ENCODE assay signal across 9 cellular contexts in the genomic region with DNA sequence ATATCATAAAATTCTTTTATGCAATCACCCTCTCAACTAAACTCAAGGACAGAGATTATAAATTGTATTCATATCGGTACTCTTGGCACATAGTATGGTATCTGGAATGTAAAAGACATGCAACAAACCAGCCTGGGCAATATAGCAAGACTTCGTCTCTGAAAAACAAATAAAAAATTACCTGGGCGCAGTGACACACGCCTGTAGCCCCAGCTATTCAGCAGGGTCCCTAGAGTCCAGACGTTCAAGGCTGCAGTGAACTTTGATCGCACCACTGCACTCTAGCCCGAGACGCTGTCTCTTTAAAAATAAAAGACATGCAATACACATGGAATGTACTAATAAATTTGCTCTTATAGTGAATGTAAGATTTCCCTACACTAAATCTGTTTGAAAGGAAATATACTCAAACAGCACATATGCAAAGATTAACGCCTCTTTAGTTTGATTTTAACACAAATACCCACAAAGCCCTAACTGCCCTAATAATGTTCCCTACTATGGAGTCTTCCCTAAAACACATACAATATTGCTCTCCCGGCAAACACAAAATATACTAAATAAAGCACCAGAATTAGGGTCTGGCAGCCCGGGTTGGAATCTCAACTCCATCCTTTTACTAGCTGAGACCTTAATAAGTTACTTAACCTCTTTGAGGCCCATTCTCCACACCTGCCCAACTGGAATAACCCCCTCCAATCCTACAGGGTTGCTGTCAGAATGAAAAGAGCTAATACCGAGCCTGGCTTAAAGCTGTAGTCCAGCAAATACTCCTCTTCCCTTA. TPM values are rescaled to one million over a fixed set of nuclear protein-coding genes. Genes with fewer than 3 reads are reported as not detected.
A peak's percentile ranks its signal among the peaks of the same experiment; 100 is the strongest.
DNase-seq lines count a peak whose midpoint lies in the region; ATAC-seq, FAIRE-seq and TF ChIP-seq lines count a peak whose summit lies in the region.
"Had no signal": no experiment of that assay in that cellular context is flagged by ENCODE, and none has a peak within 500 bp of the region (broad histone marks: within the 10 kb centered on the region; RNA-seq: fewer than 3 reads in every experiment).

No MANE protein-coding gene starts in this region.

- H3K9me3 Mint-ChIP-seq in activated CD8-positive, alpha-beta memory T cell treated with anti-CD3 and anti-CD28 coated beads, Interleukin-2, amount 10 ng/mL, durations not matched to agents 7 days and 5 days (ENCODE audit: low read depth), result no peaks in the 10 kb centered on the region
- H3K9me3 Mint-ChIP-seq in activated naive CD8-positive, alpha-beta T cell treated with anti-CD3 and anti-CD28 coated beads for 36 hours, result peaks cover 11% of the 10 kb centered on the region

- H3K36me3 ChIP-seq in kidney (ENCODE audit: control insufficient read depth in 1 of 2, insufficient read depth in 2 of 2, low read length in 2 of 2), result peaks cover 0 to 2% of the 10 kb centered on the region in 2 donors
- H3K36me3 ChIP-seq in tibial artery, result no peaks in the 10 kb centered on the region

- H3K4me3 ChIP-seq in kidney (ENCODE audit: low read length in 2 of 2) (peak overlapping the region; percentile 81 to 83), tibial artery (peak overlapping the region; percentile 65 to 87)

- H3K27me3 ChIP-seq in tibial artery, result no peaks in the 10 kb centered on the region

- H3K4me3 Mint-ChIP-seq in activated CD8-positive, alpha-beta memory T cell treated with anti-CD3 and anti-CD28 coated beads, Interleukin-2, amount 10 ng/mL, durations not matched to agents 7 days and 5 days, result peak overlapping the region; percentile 93
- H3K4me3 Mint-ChIP-seq in activated naive CD8-positive, alpha-beta T cell treated with anti-CD3 and anti-CD28 coated beads for 36 hours, result peak overlapping the region; percentile 99

- DNase-seq in activated CD8-positive, alpha-beta memory T cell treated with anti-CD3 and anti-CD28 coated beads, Interleukin-2, amount 10 ng/mL, durations not matched to agents 7 days and 5 days, result no peak
- no peak for DNase-seq in activated CD8-positive, alpha-beta memory T cell treated with anti-CD3 and anti-CD28 coated beads, Interleukin-2, amount 50 U/mL, for 4 hours
- no peak for DNase-seq in activated naive CD8-positive, alpha-beta T cell treated with anti-CD3 and anti-CD28 coated beads for 36 hours
- DNase-seq in kidney (no peak), tibial artery (no peak), DMS79 treated with DMSO at 0.1 percent for 48 hours (lab: John Stamatoyannopoulos, UW) (no peak), RCC 7860 (ENCODE audit: low spot score) (no peak), amniotic stem cell (lab: John Stamatoyannopoulos, UW) (no peak)

- FAIRE-seq in kidney (lab: Jason Lieb, UNC) (no peak), RCC 7860 (lab: Jason Lieb, UNC) (no peak)
- FAIRE-seq: colon had no signal

- intact Hi-C loops in kidney (cut with DNase I), result no loop called here
- intact Hi-C loops in tibial artery (cut with DNase I; ENCODE audit: low total_unique reads), result no loop called here

- H3K27ac ChIP-seq in kidney (ENCODE audit: low read depth in 2 of 2, low read length in 2 of 2) (peak overlapping the region in 1 of 2 donors; percentile 1), tibial artery (peak overlapping the region; percentile 80 to 85)

- no peaks in the 10 kb centered on the region for H3K9me3 ChIP-seq in kidney (ENCODE audit: control insufficient read depth in 1 of 2, low read length in 2 of 2)
- no peaks in the 10 kb centered on the region for H3K9me3 ChIP-seq in tibial artery

- CTCF ChIA-PET in activated CD8-positive, alpha-beta memory T cell treated with anti-CD3 and anti-CD28 coated beads, Interleukin-2, amount 10 ng/mL, durations not matched to agents 7 days and 5 days (lab: Charles Lee), result interaction anchor here (1.1 to 2.0 kb wide), 6 partner anchors 10 to 95 kb away, joined by 3 to 9 read pairs (median 4); no protein-coding TSS in a partner anchor

- peaks cover 28% of the 10 kb centered on the region for H3K4me1 Mint-ChIP-seq in activated CD8-positive, alpha-beta memory T cell treated with anti-CD3 and anti-CD28 coated beads, Interleukin-2, amount 10 ng/mL, durations not matched to agents 7 days and 5 days
- H3K4me1 Mint-ChIP-seq in activated naive CD8-positive, alpha-beta T cell treated with anti-CD3 and anti-CD28 coated beads for 36 hours, result peaks cover 38% of the 10 kb centered on the region

- TF ChIP-seq CTCF in kidney (IDR thresholded peaks at IDR 0.05; ENCODE audit: borderline replicate concordance, extremely low read depth, insufficient read depth) (no peak), tibial artery (IDR thresholded peaks at IDR 0.05) (no peak)

- ATAC-seq in activated CD8-positive, alpha-beta memory T cell treated with anti-CD3 and anti-CD28 coated beads, Interleukin-2, amount 10 ng/mL, durations not matched to agents 7 days and 5 days, result no peak

- H3K4me1 ChIP-seq in kidney (ENCODE audit: control insufficient read depth in 1 of 2, insufficient read depth in 1 of 2, low read depth in 1 of 2, low read length in 2 of 2) (peaks cover 4 to 11% of the 10 kb centered on the region in 2 donors), tibial artery (peaks cover 0 to 16% (median 6%) of the 10 kb centered on the region in 4 donors)

- H3K27ac Mint-ChIP-seq in activated CD8-positive, alpha-beta memory T cell treated with anti-CD3 and anti-CD28 coated beads, Interleukin-2, amount 10 ng/mL, durations not matched to agents 7 days and 5 days, result no peak overlapping the region
- peak overlapping the region; percentile 79 for H3K27ac Mint-ChIP-seq in activated naive CD8-positive, alpha-beta T cell treated with anti-CD3 and anti-CD28 coated beads for 36 hours

- peaks cover 3% of the 10 kb centered on the region for H3K27me3 Mint-ChIP-seq in activated CD8-positive, alpha-beta memory T cell treated with anti-CD3 and anti-CD28 coated beads, Interleukin-2, amount 10 ng/mL, durations not matched to agents 7 days and 5 days
- peaks cover 9% of the 10 kb centered on the region for H3K27me3 Mint-ChIP-seq in activated naive CD8-positive, alpha-beta T cell treated with anti-CD3 and anti-CD28 coated beads for 36 hours

- H3K9ac ChIP-seq in kidney (ENCODE audit: low read length in 2 of 2), result peak overlapping the region; percentile 50 to 71

- H3K36me3 Mint-ChIP-seq in activated CD8-positive, alpha-beta memory T cell treated with anti-CD3 and anti-CD28 coated beads, Interleukin-2, amount 10 ng/mL, durations not matched to agents 7 days and 5 days, result peaks cover 12% of the 10 kb centered on the region
- peaks cover 18% of the 10 kb centered on the region for H3K36me3 Mint-ChIP-seq in activated naive CD8-positive, alpha-beta T cell treated with anti-CD3 and anti-CD28 coated beads for 36 hours

RNA-seq across cellular contexts. Expression of gene ABCA5, which starts 1.2 kb away (rescaled TPM):
- 10 to 100 TPM; 12.8 to 17.5 TPM for total RNA-seq in activated CD8-positive, alpha-beta memory T cell treated with anti-CD3 and anti-CD28 coated beads, Interleukin-2, amount 10 ng/mL, durations not matched to agents 7 days and 5 days
- 10 to 100 TPM in 1 of 2 experiments, 1 to 10 TPM in 1; 8.0 to 11.2 TPM for total RNA-seq in activated naive CD8-positive, alpha-beta T cell treated with anti-CD3 and anti-CD28 coated beads for 36 hours
- 25.1 TPM for total RNA-seq in kidney
- polyA plus RNA-seq in kidney (ENCODE audit: insufficient read depth, low read depth, low replicate concordance), result 19.0 TPM
